Comparison of ENCODE assay signal across 1 cellular context in the genomic region with DNA sequence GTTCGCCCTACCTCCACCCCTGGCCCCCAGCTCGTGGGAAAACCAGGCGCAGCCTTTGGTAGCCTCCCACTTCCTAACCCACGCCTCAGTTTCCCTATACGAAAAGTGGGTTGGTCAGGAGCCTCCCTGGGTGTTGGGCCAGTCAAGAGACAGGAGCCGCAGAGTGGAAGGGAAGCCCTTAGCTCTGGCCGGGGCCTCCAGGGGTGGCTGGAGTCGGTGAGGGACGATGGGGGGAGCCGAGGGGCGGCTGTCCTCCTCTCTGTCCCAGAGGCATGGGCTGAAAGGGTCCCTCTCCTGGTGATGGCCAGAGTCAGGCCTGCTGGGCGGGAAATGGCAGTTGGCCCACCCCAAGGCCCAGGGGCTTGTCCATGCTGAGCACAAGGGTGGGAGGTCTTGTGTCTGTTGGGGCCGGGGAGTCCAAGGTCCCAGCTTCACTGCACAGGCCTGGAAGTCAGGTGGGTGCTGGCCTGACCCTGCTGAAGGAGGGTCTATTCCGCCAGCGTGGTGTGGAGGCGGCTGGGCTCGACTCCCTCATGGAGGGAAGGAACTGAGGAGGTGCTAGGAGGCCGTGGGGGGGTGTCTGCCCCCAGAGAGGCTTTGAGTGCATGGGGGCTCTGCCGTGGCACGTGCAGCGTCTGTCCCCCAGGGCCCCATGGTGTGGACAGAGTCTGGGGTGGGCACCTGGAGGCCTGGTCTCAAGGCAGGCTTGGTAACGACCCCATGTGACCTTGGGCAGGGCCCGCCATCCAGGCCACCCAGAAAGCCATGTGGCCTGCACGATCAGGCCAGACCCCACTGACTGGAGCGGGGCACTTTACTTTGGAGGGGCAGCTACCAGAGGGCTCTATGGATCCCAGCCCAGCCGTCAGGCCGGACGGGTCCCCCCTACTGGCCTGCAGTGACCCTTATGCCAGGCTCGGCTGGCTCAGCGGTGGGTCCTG.
TF ChIP-seq lines count a peak whose summit lies in the region.

No MANE protein-coding gene starts in this region.

TF ChIP-seq in HepG2, 621 proteins besides CTCF, POLR2A, EP300 and RAD21 (continued from another document and continues in another):
- TF ChIP-seq NFE2 (CRISPR knock-in tag; IDR thresholded peaks at IDR 0.05): no peak
- peak; percentile 60 for TF ChIP-seq SALL1 (CRISPR knock-in tag; IDR thresholded peaks at IDR 0.05)
- 0 out of 2 replicates have a peak, but pooled peaks have one; percentile 14 for TF ChIP-seq KMT2B (CRISPR knock-in tag; IDR thresholded peaks at IDR 0.05)
- no peak for TF ChIP-seq ZNF841 (CRISPR knock-in tag; IDR thresholded peaks at IDR 0.05; ENCODE audit: borderline replicate concordance)
- TF ChIP-seq, protein P1, sequence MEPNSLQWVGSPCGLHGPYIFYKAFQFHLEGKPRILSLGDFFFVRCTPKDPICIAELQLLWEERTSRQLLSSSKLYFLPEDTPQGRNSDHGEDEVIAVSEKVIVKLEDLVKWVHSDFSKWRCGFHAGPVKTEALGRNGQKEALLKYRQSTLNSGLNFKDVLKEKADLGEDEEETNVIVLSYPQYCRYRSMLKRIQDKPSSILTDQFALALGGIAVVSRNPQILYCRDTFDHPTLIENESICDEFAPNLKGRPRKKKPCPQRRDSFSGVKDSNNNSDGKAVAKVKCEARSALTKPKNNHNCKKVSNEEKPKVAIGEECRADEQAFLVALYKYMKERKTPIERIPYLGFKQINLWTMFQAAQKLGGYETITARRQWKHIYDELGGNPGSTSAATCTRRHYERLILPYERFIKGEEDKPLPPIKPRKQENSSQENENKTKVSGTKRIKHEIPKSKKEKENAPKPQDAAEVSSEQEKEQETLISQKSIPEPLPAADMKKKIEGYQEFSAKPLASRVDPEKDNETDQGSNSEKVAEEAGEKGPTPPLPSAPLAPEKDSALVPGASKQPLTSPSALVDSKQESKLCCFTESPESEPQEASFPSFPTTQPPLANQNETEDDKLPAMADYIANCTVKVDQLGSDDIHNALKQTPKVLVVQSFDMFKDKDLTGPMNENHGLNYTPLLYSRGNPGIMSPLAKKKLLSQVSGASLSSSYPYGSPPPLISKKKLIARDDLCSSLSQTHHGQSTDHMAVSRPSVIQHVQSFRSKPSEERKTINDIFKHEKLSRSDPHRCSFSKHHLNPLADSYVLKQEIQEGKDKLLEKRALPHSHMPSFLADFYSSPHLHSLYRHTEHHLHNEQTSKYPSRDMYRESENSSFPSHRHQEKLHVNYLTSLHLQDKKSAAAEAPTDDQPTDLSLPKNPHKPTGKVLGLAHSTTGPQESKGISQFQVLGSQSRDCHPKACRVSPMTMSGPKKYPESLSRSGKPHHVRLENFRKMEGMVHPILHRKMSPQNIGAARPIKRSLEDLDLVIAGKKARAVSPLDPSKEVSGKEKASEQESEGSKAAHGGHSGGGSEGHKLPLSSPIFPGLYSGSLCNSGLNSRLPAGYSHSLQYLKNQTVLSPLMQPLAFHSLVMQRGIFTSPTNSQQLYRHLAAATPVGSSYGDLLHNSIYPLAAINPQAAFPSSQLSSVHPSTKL (CRISPR knock-in tag; IDR thresholded peaks at IDR 0.05): no peak
- TF ChIP-seq, protein P2, sequence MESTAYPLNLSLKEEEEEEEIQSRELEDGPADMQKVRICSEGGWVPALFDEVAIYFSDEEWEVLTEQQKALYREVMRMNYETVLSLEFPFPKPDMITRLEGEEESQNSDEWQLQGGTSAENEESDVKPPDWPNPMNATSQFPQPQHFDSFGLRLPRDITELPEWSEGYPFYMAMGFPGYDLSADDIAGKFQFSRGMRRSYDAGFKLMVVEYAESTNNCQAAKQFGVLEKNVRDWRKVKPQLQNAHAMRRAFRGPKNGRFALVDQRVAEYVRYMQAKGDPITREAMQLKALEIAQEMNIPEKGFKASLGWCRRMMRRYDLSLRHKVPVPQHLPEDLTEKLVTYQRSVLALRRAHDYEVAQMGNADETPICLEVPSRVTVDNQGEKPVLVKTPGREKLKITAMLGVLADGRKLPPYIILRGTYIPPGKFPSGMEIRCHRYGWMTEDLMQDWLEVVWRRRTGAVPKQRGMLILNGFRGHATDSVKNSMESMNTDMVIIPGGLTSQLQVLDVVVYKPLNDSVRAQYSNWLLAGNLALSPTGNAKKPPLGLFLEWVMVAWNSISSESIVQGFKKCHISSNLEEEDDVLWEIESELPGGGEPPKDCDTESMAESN (CRISPR knock-in tag; conservative IDR thresholded peaks at IDR 0.05): no peak
- peak; percentile 68 for TF ChIP-seq ZNF772 (CRISPR knock-in tag; IDR thresholded peaks at IDR 0.05)
- TF ChIP-seq BCL6 (CRISPR knock-in tag; IDR thresholded peaks at IDR 0.05): no peak
- TF ChIP-seq PAX8 (CRISPR knock-in tag; IDR thresholded peaks at IDR 0.05; ENCODE audit: borderline replicate concordance): no peak
- TF ChIP-seq KAT2B (IDR thresholded peaks at IDR 0.05; ENCODE audit: borderline replicate concordance, low read depth, low read length): no peak
- no peak for TF ChIP-seq ZNF737 (CRISPR knock-in tag; IDR thresholded peaks at IDR 0.05; ENCODE audit: borderline replicate concordance)
- no peak for TF ChIP-seq ZNF570 (CRISPR knock-in tag; IDR thresholded peaks at IDR 0.05; ENCODE audit: borderline replicate concordance)
- TF ChIP-seq SIX1 (CRISPR knock-in tag; IDR thresholded peaks at IDR 0.05; ENCODE audit: borderline replicate concordance): no peak
- TF ChIP-seq SUZ12 (IDR thresholded peaks at IDR 0.05; ENCODE audit: low read depth, low read length): no peak
- TF ChIP-seq, protein P3, sequence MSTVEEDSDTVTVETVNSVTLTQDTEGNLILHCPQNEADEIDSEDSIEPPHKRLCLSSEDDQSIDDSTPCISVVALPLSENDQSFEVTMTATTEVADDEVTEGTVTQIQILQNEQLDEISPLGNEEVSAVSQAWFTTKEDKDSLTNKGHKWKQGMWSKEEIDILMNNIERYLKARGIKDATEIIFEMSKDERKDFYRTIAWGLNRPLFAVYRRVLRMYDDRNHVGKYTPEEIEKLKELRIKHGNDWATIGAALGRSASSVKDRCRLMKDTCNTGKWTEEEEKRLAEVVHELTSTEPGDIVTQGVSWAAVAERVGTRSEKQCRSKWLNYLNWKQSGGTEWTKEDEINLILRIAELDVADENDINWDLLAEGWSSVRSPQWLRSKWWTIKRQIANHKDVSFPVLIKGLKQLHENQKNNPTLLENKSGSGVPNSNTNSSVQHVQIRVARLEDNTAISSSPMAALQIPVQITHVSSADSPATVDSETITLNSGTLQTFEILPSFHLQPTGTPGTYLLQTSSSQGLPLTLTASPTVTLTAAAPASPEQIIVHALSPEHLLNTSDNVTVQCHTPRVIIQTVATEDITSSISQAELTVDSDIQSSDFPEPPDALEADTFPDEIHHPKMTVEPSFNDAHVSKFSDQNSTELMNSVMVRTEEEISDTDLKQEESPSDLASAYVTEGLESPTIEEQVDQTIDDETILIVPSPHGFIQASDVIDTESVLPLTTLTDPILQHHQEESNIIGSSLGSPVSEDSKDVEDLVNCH (CRISPR knock-in tag; IDR thresholded peaks at IDR 0.05): 0 out of 2 replicates have a peak, but pooled peaks have one; percentile 18
- TF ChIP-seq HIVEP1 (CRISPR knock-in tag; IDR thresholded peaks at IDR 0.05): 0 out of 2 replicates have a peak, but pooled peaks have one; percentile 10
- TF ChIP-seq, protein P4, sequence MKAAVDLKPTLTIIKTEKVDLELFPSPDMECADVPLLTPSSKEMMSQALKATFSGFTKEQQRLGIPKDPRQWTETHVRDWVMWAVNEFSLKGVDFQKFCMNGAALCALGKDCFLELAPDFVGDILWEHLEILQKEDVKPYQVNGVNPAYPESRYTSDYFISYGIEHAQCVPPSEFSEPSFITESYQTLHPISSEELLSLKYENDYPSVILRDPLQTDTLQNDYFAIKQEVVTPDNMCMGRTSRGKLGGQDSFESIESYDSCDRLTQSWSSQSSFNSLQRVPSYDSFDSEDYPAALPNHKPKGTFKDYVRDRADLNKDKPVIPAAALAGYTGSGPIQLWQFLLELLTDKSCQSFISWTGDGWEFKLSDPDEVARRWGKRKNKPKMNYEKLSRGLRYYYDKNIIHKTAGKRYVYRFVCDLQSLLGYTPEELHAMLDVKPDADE (CRISPR knock-in tag; IDR thresholded peaks at IDR 0.05): no peak
- no peak for TF ChIP-seq MAFK (conservative IDR thresholded peaks at IDR 0.05 in 1 of 2, IDR thresholded peaks at IDR 0.05 in 1 of 2; ENCODE audit: low read length in 2 of 2)
- TF ChIP-seq, protein P5, sequence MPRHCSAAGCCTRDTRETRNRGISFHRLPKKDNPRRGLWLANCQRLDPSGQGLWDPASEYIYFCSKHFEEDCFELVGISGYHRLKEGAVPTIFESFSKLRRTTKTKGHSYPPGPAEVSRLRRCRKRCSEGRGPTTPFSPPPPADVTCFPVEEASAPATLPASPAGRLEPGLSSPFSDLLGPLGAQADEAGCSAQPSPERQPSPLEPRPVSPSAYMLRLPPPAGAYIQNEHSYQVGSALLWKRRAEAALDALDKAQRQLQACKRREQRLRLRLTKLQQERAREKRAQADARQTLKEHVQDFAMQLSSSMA (CRISPR knock-in tag; IDR thresholded peaks at IDR 0.05): no peak
- TF ChIP-seq ZMYM2 (CRISPR knock-in tag; IDR thresholded peaks at IDR 0.05): no peak
- TF ChIP-seq, protein P6, sequence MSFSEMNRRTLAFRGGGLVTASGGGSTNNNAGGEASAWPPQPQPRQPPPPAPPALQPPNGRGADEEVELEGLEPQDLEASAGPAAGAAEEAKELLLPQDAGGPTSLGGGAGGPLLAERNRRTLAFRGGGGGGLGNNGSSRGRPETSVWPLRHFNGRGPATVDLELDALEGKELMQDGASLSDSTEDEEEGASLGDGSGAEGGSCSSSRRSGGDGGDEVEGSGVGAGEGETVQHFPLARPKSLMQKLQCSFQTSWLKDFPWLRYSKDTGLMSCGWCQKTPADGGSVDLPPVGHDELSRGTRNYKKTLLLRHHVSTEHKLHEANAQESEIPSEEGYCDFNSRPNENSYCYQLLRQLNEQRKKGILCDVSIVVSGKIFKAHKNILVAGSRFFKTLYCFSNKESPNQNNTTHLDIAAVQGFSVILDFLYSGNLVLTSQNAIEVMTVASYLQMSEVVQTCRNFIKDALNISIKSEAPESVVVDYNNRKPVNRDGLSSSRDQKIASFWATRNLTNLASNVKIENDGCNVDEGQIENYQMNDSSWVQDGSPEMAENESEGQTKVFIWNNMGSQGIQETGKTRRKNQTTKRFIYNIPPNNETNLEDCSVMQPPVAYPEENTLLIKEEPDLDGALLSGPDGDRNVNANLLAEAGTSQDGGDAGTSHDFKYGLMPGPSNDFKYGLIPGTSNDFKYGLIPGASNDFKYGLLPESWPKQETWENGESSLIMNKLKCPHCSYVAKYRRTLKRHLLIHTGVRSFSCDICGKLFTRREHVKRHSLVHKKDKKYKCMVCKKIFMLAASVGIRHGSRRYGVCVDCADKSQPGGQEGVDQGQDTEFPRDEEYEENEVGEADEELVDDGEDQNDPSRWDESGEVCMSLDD (CRISPR knock-in tag; IDR thresholded peaks at IDR 0.05; ENCODE audit: borderline replicate concordance): no peak
- TF ChIP-seq, protein P7, sequence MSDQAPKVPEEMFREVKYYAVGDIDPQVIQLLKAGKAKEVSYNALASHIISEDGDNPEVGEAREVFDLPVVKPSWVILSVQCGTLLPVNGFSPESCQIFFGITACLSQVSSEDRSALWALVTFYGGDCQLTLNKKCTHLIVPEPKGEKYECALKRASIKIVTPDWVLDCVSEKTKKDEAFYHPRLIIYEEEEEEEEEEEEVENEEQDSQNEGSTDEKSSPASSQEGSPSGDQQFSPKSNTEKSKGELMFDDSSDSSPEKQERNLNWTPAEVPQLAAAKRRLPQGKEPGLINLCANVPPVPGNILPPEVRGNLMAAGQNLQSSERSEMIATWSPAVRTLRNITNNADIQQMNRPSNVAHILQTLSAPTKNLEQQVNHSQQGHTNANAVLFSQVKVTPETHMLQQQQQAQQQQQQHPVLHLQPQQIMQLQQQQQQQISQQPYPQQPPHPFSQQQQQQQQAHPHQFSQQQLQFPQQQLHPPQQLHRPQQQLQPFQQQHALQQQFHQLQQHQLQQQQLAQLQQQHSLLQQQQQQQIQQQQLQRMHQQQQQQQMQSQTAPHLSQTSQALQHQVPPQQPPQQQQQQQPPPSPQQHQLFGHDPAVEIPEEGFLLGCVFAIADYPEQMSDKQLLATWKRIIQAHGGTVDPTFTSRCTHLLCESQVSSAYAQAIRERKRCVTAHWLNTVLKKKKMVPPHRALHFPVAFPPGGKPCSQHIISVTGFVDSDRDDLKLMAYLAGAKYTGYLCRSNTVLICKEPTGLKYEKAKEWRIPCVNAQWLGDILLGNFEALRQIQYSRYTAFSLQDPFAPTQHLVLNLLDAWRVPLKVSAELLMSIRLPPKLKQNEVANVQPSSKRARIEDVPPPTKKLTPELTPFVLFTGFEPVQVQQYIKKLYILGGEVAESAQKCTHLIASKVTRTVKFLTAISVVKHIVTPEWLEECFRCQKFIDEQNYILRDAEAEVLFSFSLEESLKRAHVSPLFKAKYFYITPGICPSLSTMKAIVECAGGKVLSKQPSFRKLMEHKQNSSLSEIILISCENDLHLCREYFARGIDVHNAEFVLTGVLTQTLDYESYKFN (CRISPR knock-in tag; conservative IDR thresholded peaks at IDR 0.05): no peak
- no peak; the same call in 1 of the 2 replicates for TF ChIP-seq ZNF33A (CRISPR knock-in tag; IDR thresholded peaks at IDR 0.05; ENCODE audit: borderline replicate concordance)
- TF ChIP-seq ERF (CRISPR knock-in tag; IDR thresholded peaks at IDR 0.05): no peak
- TF ChIP-seq ZFP36L1 (CRISPR knock-in tag; IDR thresholded peaks at IDR 0.05): peak; percentile 46; the same call in 1 of the 2 replicates
- TF ChIP-seq MED13 (CRISPR knock-in tag; IDR thresholded peaks at IDR 0.05): no peak; the same call in 1 of the 2 replicates
- TF ChIP-seq, protein P8, sequence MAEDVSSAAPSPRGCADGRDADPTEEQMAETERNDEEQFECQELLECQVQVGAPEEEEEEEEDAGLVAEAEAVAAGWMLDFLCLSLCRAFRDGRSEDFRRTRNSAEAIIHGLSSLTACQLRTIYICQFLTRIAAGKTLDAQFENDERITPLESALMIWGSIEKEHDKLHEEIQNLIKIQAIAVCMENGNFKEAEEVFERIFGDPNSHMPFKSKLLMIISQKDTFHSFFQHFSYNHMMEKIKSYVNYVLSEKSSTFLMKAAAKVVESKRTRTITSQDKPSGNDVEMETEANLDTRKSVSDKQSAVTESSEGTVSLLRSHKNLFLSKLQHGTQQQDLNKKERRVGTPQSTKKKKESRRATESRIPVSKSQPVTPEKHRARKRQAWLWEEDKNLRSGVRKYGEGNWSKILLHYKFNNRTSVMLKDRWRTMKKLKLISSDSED (CRISPR knock-in tag; IDR thresholded peaks at IDR 0.05): peak; percentile 92
- no peak for TF ChIP-seq TCF12 (IDR thresholded peaks at IDR 0.05)
- no peak for TF ChIP-seq TCF12 (CRISPR knock-in tag; IDR thresholded peaks at IDR 0.05)
- TF ChIP-seq, protein P9, sequence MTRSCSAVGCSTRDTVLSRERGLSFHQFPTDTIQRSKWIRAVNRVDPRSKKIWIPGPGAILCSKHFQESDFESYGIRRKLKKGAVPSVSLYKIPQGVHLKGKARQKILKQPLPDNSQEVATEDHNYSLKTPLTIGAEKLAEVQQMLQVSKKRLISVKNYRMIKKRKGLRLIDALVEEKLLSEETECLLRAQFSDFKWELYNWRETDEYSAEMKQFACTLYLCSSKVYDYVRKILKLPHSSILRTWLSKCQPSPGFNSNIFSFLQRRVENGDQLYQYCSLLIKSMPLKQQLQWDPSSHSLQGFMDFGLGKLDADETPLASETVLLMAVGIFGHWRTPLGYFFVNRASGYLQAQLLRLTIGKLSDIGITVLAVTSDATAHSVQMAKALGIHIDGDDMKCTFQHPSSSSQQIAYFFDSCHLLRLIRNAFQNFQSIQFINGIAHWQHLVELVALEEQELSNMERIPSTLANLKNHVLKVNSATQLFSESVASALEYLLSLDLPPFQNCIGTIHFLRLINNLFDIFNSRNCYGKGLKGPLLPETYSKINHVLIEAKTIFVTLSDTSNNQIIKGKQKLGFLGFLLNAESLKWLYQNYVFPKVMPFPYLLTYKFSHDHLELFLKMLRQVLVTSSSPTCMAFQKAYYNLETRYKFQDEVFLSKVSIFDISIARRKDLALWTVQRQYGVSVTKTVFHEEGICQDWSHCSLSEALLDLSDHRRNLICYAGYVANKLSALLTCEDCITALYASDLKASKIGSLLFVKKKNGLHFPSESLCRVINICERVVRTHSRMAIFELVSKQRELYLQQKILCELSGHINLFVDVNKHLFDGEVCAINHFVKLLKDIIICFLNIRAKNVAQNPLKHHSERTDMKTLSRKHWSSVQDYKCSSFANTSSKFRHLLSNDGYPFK (CRISPR knock-in tag; IDR thresholded peaks at IDR 0.05; ENCODE audit: borderline replicate concordance): no peak
- TF ChIP-seq ZNF616 (CRISPR knock-in tag; IDR thresholded peaks at IDR 0.05; ENCODE audit: low read depth): no peak
- no peak for TF ChIP-seq NPAS2 (CRISPR knock-in tag; IDR thresholded peaks at IDR 0.05; ENCODE audit: borderline replicate concordance)
